In the genomic region with DNA sequence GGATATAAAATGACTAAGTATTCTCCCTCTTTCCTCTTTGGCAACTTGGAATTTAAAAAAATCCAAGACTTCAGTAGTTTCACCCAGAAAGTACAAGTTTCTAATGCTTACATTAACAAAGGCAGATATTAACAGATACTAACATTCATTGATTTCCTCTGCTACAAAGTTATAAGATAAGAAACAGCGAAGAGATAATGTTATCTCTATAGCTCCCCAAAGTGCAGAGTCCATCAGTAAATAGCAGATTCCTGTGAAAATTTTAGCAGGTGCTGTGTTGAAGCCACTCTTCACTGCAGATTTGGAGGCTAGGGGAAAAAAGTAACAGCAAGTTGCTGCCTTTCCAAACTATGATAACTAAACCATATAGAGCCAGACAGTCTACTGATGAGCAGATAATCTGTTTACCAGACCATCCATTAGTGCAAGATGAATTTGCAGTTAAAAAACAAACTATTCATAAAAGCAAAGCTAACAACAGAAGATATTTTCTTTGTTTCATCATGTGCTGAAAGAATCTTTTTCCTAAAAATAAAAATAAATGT, we compare ENCODE assay signal across 1 cellular context.
TF ChIP-seq lines count a peak whose summit lies in the region.

No MANE protein-coding gene starts in this region.

TF ChIP-seq in HepG2, 621 proteins besides CTCF, POLR2A, EP300 and RAD21 (continued from another document):
- TF ChIP-seq ZNF687 (CRISPR knock-in tag; IDR thresholded peaks at IDR 0.05) (no peak), ZFP41 (CRISPR knock-in tag; IDR thresholded peaks at IDR 0.05; ENCODE audit: borderline replicate concordance) (no peak), TEAD2 (CRISPR knock-in tag; IDR thresholded peaks at IDR 0.05) (no peak), ZMYM4 (CRISPR knock-in tag; IDR thresholded peaks at IDR 0.05) (peak; percentile 13; the same call in 1 of the 2 replicates), CREB1 (IDR thresholded peaks at IDR 0.05) (no peak), CREB1 (CRISPR knock-in tag; IDR thresholded peaks at IDR 0.05) (no peak), ZNF512B (CRISPR knock-in tag; IDR thresholded peaks at IDR 0.05; ENCODE audit: borderline replicate concordance) (no peak), REPIN1 (CRISPR knock-in tag; IDR thresholded peaks at IDR 0.05; ENCODE audit: borderline replicate concordance, low read depth) (peak; percentile 29; the same call in 1 of the 2 replicates), PAXIP1 (CRISPR knock-in tag; conservative IDR thresholded peaks at IDR 0.05) (peak; percentile 68), ZBTB46 (CRISPR knock-in tag; IDR thresholded peaks at IDR 0.05; ENCODE audit: borderline replicate concordance) (no peak), HCFC1 (IDR thresholded peaks at IDR 0.05; ENCODE audit: low read depth, low read length) (no peak)
- TF ChIP-seq, protein P1, sequence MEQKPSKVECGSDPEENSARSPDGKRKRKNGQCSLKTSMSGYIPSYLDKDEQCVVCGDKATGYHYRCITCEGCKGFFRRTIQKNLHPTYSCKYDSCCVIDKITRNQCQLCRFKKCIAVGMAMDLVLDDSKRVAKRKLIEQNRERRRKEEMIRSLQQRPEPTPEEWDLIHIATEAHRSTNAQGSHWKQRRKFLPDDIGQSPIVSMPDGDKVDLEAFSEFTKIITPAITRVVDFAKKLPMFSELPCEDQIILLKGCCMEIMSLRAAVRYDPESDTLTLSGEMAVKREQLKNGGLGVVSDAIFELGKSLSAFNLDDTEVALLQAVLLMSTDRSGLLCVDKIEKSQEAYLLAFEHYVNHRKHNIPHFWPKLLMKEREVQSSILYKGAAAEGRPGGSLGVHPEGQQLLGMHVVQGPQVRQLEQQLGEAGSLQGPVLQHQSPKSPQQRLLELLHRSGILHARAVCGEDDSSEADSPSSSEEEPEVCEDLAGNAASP (CRISPR knock-in tag; IDR thresholded peaks at IDR 0.05; ENCODE audit: borderline replicate concordance) = no peak
- TF ChIP-seq, protein P2, sequence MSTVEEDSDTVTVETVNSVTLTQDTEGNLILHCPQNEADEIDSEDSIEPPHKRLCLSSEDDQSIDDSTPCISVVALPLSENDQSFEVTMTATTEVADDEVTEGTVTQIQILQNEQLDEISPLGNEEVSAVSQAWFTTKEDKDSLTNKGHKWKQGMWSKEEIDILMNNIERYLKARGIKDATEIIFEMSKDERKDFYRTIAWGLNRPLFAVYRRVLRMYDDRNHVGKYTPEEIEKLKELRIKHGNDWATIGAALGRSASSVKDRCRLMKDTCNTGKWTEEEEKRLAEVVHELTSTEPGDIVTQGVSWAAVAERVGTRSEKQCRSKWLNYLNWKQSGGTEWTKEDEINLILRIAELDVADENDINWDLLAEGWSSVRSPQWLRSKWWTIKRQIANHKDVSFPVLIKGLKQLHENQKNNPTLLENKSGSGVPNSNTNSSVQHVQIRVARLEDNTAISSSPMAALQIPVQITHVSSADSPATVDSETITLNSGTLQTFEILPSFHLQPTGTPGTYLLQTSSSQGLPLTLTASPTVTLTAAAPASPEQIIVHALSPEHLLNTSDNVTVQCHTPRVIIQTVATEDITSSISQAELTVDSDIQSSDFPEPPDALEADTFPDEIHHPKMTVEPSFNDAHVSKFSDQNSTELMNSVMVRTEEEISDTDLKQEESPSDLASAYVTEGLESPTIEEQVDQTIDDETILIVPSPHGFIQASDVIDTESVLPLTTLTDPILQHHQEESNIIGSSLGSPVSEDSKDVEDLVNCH (CRISPR knock-in tag; IDR thresholded peaks at IDR 0.05) = no peak
- TF ChIP-seq, protein P3, sequence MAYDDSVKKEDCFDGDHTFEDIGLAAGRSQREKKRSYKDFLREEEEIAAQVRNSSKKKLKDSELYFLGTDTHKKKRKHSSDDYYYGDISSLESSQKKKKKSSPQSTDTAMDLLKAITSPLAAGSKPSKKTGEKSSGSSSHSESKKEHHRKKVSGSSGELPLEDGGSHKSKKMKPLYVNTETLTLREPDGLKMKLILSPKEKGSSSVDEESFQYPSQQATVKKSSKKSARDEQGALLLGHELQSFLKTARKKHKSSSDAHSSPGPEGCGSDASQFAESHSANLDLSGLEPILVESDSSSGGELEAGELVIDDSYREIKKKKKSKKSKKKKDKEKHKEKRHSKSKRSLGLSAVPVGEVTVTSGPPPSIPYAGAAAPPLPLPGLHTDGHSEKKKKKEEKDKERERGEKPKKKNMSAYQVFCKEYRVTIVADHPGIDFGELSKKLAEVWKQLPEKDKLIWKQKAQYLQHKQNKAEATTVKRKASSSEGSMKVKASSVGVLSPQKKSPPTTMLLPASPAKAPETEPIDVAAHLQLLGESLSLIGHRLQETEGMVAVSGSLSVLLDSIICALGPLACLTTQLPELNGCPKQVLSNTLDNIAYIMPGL (CRISPR knock-in tag; IDR thresholded peaks at IDR 0.05; ENCODE audit: borderline replicate concordance in 1 of 2, low read depth in 1 of 2) = no peak
- TF ChIP-seq, protein P4, sequence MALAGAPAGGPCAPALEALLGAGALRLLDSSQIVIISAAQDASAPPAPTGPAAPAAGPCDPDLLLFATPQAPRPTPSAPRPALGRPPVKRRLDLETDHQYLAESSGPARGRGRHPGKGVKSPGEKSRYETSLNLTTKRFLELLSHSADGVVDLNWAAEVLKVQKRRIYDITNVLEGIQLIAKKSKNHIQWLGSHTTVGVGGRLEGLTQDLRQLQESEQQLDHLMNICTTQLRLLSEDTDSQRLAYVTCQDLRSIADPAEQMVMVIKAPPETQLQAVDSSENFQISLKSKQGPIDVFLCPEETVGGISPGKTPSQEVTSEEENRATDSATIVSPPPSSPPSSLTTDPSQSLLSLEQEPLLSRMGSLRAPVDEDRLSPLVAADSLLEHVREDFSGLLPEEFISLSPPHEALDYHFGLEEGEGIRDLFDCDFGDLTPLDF (CRISPR knock-in tag; IDR thresholded peaks at IDR 0.05) = 0 out of 2 replicates have a peak, but pooled peaks have one; percentile 42
